In the genomic region with DNA sequence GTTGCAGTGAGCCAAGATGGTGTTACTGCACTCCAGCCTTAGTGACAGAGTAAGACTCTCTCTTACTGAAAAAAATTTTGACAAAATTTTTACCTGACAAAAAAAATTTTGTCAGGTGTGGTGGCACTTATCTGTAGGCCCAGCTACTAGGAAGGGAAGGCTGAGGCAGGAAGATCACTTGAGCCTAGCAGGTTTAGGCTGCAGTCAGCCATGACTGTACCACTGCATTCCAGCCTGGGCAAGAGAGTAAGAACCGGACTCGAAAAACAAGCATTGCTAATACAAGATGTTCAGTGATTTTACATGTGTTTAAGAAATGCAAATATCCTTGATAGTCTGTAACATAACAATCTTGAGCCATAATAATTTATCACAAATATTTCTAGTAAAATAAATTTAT, we compare ENCODE assay signal across 23 cellular contexts.
"Had no signal": no experiment of that assay in that cellular context is flagged by ENCODE, and none has a peak within 500 bp of the region (broad histone marks: within the 10 kb centered on the region; RNA-seq: fewer than 3 reads in every experiment).

No MANE protein-coding gene starts in this region.

- H3K27me3 ChIP-seq: dorsolateral prefrontal cortex, esophagus muscularis mucosa, foreskin keratinocyte, gastroesophageal sphincter, heart left ventricle, hepatocyte had no signal

- ATAC-seq: foreskin keratinocyte, gastroesophageal sphincter, heart left ventricle, left colon, left lobe of liver, left ventricle myocardium superior, lower lobe of right lung had no signal

- H3K4me3 Mint-ChIP-seq: immature natural killer cell had no signal

- H3K9me3 Mint-ChIP-seq: immature natural killer cell had no signal

- H3K4me1 ChIP-seq: foreskin keratinocyte, heart left ventricle, lower lobe of right lung had no signal

- DNase-seq: dermis blood vessel endothelial cell; dorsolateral prefrontal cortex; effector CD4-positive, alpha-beta T cell; effector memory CD4-positive, alpha-beta T cell; erythroblast; foreskin keratinocyte; heart left ventricle; hypothalamus; immature natural killer cell; islet precursor cell; kidney; kidney glomerular epithelial cell; left colon; left ventricle myocardium superior; lower lobe of right lung; mesendoderm; midbrain had no signal

- H3K27ac ChIP-seq: coronary artery, epithelial cell of prostate, esophagus muscularis mucosa, foreskin keratinocyte, gastroesophageal sphincter, heart left ventricle, hepatocyte, lower lobe of right lung had no signal

- H3K27ac Mint-ChIP-seq: immature natural killer cell had no signal

- H3K4me3 ChIP-seq: coronary artery, dorsolateral prefrontal cortex, esophagus muscularis mucosa, gastroesophageal sphincter, heart left ventricle, hepatocyte, lower lobe of right lung had no signal

- H3K9me3 ChIP-seq: esophagus muscularis mucosa, gastroesophageal sphincter, heart left ventricle, lower lobe of right lung had no signal
